1 cellular context compared by ENCODE assay signal in the genomic region with DNA sequence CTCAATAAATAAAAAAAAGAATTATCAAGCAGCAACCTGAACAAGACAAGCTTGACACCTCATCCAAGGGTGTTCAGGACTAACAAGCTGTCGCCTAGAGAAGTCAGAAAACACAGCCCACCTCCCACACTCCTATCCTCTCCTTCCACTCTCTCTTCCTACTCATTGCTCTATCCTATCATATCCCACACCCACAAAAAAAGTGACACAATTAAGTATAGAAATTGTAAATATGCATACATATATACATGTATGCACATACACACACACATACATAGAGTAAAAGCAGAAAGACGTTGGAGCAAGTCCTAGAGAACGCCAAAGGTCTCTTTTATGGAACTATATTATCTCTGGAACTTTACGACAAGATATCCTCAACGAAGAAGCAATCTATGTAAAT.
TF ChIP-seq lines count a peak whose summit lies in the region.

No MANE protein-coding gene starts in this region.

TF ChIP-seq in K562, 482 proteins besides CTCF, POLR2A, EP300 and RAD21 (continues in another document):
- TF ChIP-seq ELF1 (tag; IDR thresholded peaks at IDR 0.05): peak; percentile 9; the same call in 1 of the 2 replicates
- no peak for TF ChIP-seq FOS (IDR thresholded peaks at IDR 0.05; ENCODE audit: extremely low read depth, insufficient read length)
- TF ChIP-seq ZKSCAN8 (CRISPR knock-in tag; IDR thresholded peaks at IDR 0.05): peak; percentile 85
- no peak; the same call in 1 of the 2 replicates for TF ChIP-seq NCOA1 (IDR thresholded peaks at IDR 0.05; ENCODE audit: low read depth)
- peak; percentile 45 for TF ChIP-seq POLR2B (IDR thresholded peaks at IDR 0.05; ENCODE audit: low read depth, partially characterized antibody)
- no peak for TF ChIP-seq KLF1 (tag; IDR thresholded peaks at IDR 0.05)
- 0 out of 2 replicates have a peak, but pooled peaks have one; percentile 20 for TF ChIP-seq HLTF (IDR thresholded peaks at IDR 0.05)
- TF ChIP-seq, protein P1, sequence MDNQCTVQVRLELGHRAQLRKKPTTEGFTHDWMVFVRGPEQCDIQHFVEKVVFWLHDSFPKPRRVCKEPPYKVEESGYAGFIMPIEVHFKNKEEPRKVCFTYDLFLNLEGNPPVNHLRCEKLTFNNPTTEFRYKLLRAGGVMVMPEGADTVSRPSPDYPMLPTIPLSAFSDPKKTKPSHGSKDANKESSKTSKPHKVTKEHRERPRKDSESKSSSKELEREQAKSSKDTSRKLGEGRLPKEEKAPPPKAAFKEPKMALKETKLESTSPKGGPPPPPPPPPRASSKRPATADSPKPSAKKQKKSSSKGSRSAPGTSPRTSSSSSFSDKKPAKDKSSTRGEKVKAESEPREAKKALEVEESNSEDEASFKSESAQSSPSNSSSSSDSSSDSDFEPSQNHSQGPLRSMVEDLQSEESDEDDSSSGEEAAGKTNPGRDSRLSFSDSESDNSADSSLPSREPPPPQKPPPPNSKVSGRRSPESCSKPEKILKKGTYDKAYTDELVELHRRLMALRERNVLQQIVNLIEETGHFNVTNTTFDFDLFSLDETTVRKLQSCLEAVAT (IDR thresholded peaks at IDR 0.05): peak; percentile 54 to 93
- TF ChIP-seq, protein P2, sequence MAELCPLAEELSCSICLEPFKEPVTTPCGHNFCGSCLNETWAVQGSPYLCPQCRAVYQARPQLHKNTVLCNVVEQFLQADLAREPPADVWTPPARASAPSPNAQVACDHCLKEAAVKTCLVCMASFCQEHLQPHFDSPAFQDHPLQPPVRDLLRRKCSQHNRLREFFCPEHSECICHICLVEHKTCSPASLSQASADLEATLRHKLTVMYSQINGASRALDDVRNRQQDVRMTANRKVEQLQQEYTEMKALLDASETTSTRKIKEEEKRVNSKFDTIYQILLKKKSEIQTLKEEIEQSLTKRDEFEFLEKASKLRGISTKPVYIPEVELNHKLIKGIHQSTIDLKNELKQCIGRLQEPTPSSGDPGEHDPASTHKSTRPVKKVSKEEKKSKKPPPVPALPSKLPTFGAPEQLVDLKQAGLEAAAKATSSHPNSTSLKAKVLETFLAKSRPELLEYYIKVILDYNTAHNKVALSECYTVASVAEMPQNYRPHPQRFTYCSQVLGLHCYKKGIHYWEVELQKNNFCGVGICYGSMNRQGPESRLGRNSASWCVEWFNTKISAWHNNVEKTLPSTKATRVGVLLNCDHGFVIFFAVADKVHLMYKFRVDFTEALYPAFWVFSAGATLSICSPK (IDR thresholded peaks at IDR 0.05; ENCODE audit: borderline replicate concordance): peak; percentile 57; the same call in 1 of the 2 replicates
- TF ChIP-seq NFRKB (IDR thresholded peaks at IDR 0.05; ENCODE audit: low read depth): peak; percentile 79; the same call in 1 of the 2 replicates
- 0 out of 2 replicates have a peak, but pooled peaks have one; percentile 38 for TF ChIP-seq FOXJ2 (tag; IDR thresholded peaks at IDR 0.05)
- TF ChIP-seq ZNF41 (CRISPR knock-in tag; conservative IDR thresholded peaks at IDR 0.05): no peak
- TF ChIP-seq, protein P3, sequence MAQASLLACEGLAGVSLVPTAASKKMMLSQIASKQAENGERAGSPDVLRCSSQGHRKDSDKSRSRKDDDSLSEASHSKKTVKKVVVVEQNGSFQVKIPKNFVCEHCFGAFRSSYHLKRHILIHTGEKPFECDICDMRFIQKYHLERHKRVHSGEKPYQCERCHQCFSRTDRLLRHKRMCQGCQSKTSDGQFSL (CRISPR knock-in tag; IDR thresholded peaks at IDR 0.05): no peak
- TF ChIP-seq, protein P3 (tag; IDR thresholded peaks at IDR 0.05): peak in 1 of 2 experiments; percentile 74; a peak in 1 of 4 replicates
- TF ChIP-seq LARP7 (IDR thresholded peaks at IDR 0.05): 0 out of 2 replicates have a peak, but pooled peaks have one; percentile 41
- TF ChIP-seq SRSF3 (IDR thresholded peaks at IDR 0.05; ENCODE audit: insufficient read depth, low read length): no peak
- TF ChIP-seq, protein P4, sequence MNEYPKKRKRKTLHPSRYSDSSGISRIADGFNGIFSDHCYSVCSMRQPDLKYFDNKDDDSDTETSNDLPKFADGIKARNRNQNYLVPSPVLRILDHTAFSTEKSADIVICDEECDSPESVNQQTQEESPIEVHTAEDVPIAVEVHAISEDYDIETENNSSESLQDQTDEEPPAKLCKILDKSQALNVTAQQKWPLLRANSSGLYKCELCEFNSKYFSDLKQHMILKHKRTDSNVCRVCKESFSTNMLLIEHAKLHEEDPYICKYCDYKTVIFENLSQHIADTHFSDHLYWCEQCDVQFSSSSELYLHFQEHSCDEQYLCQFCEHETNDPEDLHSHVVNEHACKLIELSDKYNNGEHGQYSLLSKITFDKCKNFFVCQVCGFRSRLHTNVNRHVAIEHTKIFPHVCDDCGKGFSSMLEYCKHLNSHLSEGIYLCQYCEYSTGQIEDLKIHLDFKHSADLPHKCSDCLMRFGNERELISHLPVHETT (CRISPR knock-in tag; conservative IDR thresholded peaks at IDR 0.05 in 1 of 2, IDR thresholded peaks at IDR 0.05 in 1 of 2): peak in 1 of 2 experiments; percentile 17; a peak in 1 of 4 replicates
- TF ChIP-seq, protein P5, sequence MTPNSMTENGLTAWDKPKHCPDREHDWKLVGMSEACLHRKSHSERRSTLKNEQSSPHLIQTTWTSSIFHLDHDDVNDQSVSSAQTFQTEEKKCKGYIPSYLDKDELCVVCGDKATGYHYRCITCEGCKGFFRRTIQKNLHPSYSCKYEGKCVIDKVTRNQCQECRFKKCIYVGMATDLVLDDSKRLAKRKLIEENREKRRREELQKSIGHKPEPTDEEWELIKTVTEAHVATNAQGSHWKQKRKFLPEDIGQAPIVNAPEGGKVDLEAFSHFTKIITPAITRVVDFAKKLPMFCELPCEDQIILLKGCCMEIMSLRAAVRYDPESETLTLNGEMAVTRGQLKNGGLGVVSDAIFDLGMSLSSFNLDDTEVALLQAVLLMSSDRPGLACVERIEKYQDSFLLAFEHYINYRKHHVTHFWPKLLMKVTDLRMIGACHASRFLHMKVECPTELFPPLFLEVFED (CRISPR knock-in tag; conservative IDR thresholded peaks at IDR 0.05): 0 out of 2 replicates have a peak, but pooled peaks have one; percentile 12
- TF ChIP-seq BRD9 (IDR thresholded peaks at IDR 0.05; ENCODE audit: low read depth, partially characterized antibody): peak; percentile 42
- peak; percentile 34; the same call in 1 of the 2 replicates for TF ChIP-seq PHB2 (IDR thresholded peaks at IDR 0.05; ENCODE audit: low read depth)
- TF ChIP-seq THRAP3 (IDR thresholded peaks at IDR 0.05; ENCODE audit: borderline replicate concordance): peak; percentile 59; the same call in 1 of the 2 replicates
- TF ChIP-seq HDAC1 (IDR thresholded peaks at IDR 0.05): peak in 1 of 2 experiments; percentile 44; a peak in 1 of 4 replicates
- TF ChIP-seq, protein P6, sequence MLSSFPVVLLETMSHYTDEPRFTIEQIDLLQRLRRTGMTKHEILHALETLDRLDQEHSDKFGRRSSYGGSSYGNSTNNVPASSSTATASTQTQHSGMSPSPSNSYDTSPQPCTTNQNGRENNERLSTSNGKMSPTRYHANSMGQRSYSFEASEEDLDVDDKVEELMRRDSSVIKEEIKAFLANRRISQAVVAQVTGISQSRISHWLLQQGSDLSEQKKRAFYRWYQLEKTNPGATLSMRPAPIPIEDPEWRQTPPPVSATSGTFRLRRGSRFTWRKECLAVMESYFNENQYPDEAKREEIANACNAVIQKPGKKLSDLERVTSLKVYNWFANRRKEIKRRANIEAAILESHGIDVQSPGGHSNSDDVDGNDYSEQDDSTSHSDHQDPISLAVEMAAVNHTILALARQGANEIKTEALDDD (IDR thresholded peaks at IDR 0.05): peak; percentile 14; the same call in 1 of the 2 replicates
- 0 out of 2 replicates have a peak, but pooled peaks have one; percentile 55 for TF ChIP-seq TRIM28 (IDR thresholded peaks at IDR 0.05)
- no peak for TF ChIP-seq ETV1 (tag; conservative IDR thresholded peaks at IDR 0.05; ENCODE audit: low read depth)
- peak; percentile 9; the same call in 1 of the 2 replicates for TF ChIP-seq CC2D1A (IDR thresholded peaks at IDR 0.05)
- TF ChIP-seq RBFOX2 (IDR thresholded peaks at IDR 0.05; ENCODE audit: low read depth, low read length): peak; percentile 59; the same call in 1 of the 2 replicates
- TF ChIP-seq, protein P7, sequence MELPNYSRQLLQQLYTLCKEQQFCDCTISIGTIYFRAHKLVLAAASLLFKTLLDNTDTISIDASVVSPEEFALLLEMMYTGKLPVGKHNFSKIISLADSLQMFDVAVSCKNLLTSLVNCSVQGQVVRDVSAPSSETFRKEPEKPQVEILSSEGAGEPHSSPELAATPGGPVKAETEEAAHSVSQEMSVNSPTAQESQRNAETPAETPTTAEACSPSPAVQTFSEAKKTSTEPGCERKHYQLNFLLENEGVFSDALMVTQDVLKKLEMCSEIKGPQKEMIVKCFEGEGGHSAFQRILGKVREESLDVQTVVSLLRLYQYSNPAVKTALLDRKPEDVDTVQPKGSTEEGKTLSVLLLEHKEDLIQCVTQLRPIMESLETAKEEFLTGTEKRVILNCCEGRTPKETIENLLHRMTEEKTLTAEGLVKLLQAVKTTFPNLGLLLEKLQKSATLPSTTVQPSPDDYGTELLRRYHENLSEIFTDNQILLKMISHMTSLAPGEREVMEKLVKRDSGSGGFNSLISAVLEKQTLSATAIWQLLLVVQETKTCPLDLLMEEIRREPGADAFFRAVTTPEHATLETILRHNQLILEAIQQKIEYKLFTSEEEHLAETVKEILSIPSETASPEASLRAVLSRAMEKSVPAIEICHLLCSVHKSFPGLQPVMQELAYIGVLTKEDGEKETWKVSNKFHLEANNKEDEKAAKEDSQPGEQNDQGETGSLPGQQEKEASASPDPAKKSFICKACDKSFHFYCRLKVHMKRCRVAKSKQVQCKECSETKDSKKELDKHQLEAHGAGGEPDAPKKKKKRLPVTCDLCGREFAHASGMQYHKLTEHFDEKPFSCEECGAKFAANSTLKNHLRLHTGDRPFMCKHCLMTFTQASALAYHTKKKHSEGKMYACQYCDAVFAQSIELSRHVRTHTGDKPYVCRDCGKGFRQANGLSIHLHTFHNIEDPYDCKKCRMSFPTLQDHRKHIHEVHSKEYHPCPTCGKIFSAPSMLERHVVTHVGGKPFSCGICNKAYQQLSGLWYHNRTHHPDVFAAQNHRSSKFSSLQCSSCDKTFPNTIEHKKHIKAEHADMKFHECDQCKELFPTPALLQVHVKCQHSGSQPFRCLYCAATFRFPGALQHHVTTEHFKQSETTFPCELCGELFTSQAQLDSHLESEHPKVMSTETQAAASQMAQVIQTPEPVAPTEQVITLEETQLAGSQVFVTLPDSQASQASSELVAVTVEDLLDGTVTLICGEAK (IDR thresholded peaks at IDR 0.05): peak; percentile 45; the same call in 1 of the 2 replicates
- TF ChIP-seq, protein P7 (CRISPR knock-in tag; IDR thresholded peaks at IDR 0.05): no peak
- no peak for TF ChIP-seq SNIP1 (IDR thresholded peaks at IDR 0.05; ENCODE audit: low read depth)
- peak; percentile 95; the same call in 1 of the 2 replicates for TF ChIP-seq HDGF (IDR thresholded peaks at IDR 0.05)
- no peak for TF ChIP-seq MYC (IDR thresholded peaks at IDR 0.05; ENCODE audit: low read depth, low read length)
- 0 out of 2 replicates have a peak, but pooled peaks have one; percentile 25 for TF ChIP-seq MYC (CRISPR knock-in tag; IDR thresholded peaks at IDR 0.05; ENCODE audit: borderline replicate concordance, low read depth)
- TF ChIP-seq TOE1 (IDR thresholded peaks at IDR 0.05; ENCODE audit: borderline replicate concordance): 0 out of 2 replicates have a peak, but pooled peaks have one; percentile 16
- TF ChIP-seq TOE1 (CRISPR knock-in tag; IDR thresholded peaks at IDR 0.05; ENCODE audit: borderline replicate concordance, low read depth): no peak
- TF ChIP-seq SMARCA5 (IDR thresholded peaks at IDR 0.05): 0 out of 2 replicates have a peak, but pooled peaks have one; percentile 50
- TF ChIP-seq HSF4 (CRISPR knock-in tag; IDR thresholded peaks at IDR 0.05; ENCODE audit: borderline replicate concordance): 0 out of 2 replicates have a peak, but pooled peaks have one; percentile 9
- TF ChIP-seq RUNX1 (IDR thresholded peaks at IDR 0.05; ENCODE audit: low read depth): no peak
- peak; percentile 11 for TF ChIP-seq TAF9B (IDR thresholded peaks at IDR 0.05; ENCODE audit: partially characterized antibody)
- peak; percentile 86; the same call in 1 of the 2 replicates for TF ChIP-seq DNMT1 (IDR thresholded peaks at IDR 0.05)
- peak; percentile 61 for TF ChIP-seq ASH1L (IDR thresholded peaks at IDR 0.05; ENCODE audit: borderline replicate concordance, low read depth, partially characterized antibody)
